29 cellular contexts compared by ENCODE assay signal in genomic region chrX:7965436-7965835, GRCh38.
"Had no signal": no experiment of that assay in that cellular context is flagged by ENCODE, and none has a peak within 500 bp of the region (broad histone marks: within the 10 kb centered on the region; RNA-seq: fewer than 3 reads in every experiment).

No MANE protein-coding gene starts in this region.

- H2AFZ ChIP-seq: neural progenitor cell, parathyroid adenoma had no signal

- ATAC-seq: natural killer cell; psoas muscle; right cardiac atrium; right lobe of liver; stimulated activated effector memory CD8-positive, alpha-beta T cell treated with anti-CD3 and anti-CD28 coated beads, Interleukin-12 subunit alpha, Interleukin-12 subunit beta, amount 100 ng/mL, for 72 hours; stimulated activated naive B cell treated with anti-CD40 and anti-IgM and Interleukin-4, amounts not matched to agents 10 μg/mL and 1 μg/mL and 100 μg/mL, for 72 hours; upper lobe of right lung had no signal

- H3K9ac ChIP-seq: neural progenitor cell, parathyroid adenoma had no signal

- H3K27ac Mint-ChIP-seq: natural killer cell; neural progenitor cell; progenitor cell of endocrine pancreas; stimulated activated effector memory CD8-positive, alpha-beta T cell treated with anti-CD3 and anti-CD28 coated beads, Interleukin-12 subunit alpha, Interleukin-12 subunit beta, amount 100 ng/mL, for 72 hours; stimulated activated naive B cell treated with anti-CD40 and anti-IgM and Interleukin-4, amounts not matched to agents 10 μg/mL and 1 μg/mL and 100 μg/mL, for 72 hours; stimulated activated naive CD8-positive, alpha-beta T cell treated with anti-CD3 and anti-CD28 coated beads, Interleukin-15, Interleukin-2, amounts not matched to agents 100 ng/mL and 50 ng/mL, for 24 hours; type B pancreatic cell had no signal

- H3K79me2 ChIP-seq: parathyroid adenoma had no signal

- H3K9me3 Mint-ChIP-seq: stimulated activated effector memory CD8-positive, alpha-beta T cell treated with anti-CD3 and anti-CD28 coated beads, Interleukin-12 subunit alpha, Interleukin-12 subunit beta, amount 100 ng/mL, for 72 hours; stimulated activated naive CD8-positive, alpha-beta T cell treated with anti-CD3 and anti-CD28 coated beads, Interleukin-15, Interleukin-2, amounts not matched to agents 100 ng/mL and 50 ng/mL, for 24 hours had no signal

- H3K4me1 Mint-ChIP-seq: natural killer cell; neural progenitor cell; stimulated activated effector memory CD8-positive, alpha-beta T cell treated with anti-CD3 and anti-CD28 coated beads, Interleukin-12 subunit alpha, Interleukin-12 subunit beta, amount 100 ng/mL, for 72 hours had no signal

- H3K4me1 ChIP-seq: neural progenitor cell, parathyroid adenoma, psoas muscle, right lobe of liver, sigmoid colon, stomach, suprapubic skin, testis, tibial artery, transverse colon, upper lobe of right lung, uterus had no signal

- H3K9me3 ChIP-seq: ovary, psoas muscle, right lobe of liver, sigmoid colon, stomach, suprapubic skin, testis, transverse colon, upper lobe of right lung, uterus had no signal

- H3K4me2 ChIP-seq: neural progenitor cell had no signal

- H3K27me3 Mint-ChIP-seq: stimulated activated naive B cell treated with anti-CD40 and anti-IgM and Interleukin-4, amounts not matched to agents 10 μg/mL and 1 μg/mL and 100 μg/mL, for 72 hours; stimulated activated naive CD8-positive, alpha-beta T cell treated with anti-CD3 and anti-CD28 coated beads, Interleukin-15, Interleukin-2, amounts not matched to agents 100 ng/mL and 50 ng/mL, for 24 hours; type B pancreatic cell had no signal

- DNase-seq: natural killer cell; occipital lobe; ovary; posterior cingulate gyrus; psoas muscle; right cardiac atrium; right lobe of liver; sigmoid colon; small intestine; stimulated activated CD4-positive, alpha-beta T cell treated with anti-CD3 and anti-CD28 coated beads, Interleukin-15, amount 100 ng/mL, for 24 hours; stimulated activated CD4-positive, alpha-beta T cell treated with anti-CD3 and anti-CD28 coated beads, Interleukin-2, amount 100 ng/mL, for 24 hours; stimulated activated CD4-positive, alpha-beta T cell treated with anti-CD3 and anti-CD28 coated beads, Interleukin-2, amount 100 ng/mL, for 48 hours; stimulated activated CD4-positive, alpha-beta T cell treated with anti-CD3 and anti-CD28 coated beads, Interleukin-4, amount 100 ng/mL, for 24 hours; stimulated activated naive B cell treated with anti-CD40 and anti-IgM and Interleukin-4, amounts not matched to agents 10 μg/mL and 1 μg/mL and 100 μg/mL, for 72 hours; stimulated activated naive CD4-positive, alpha-beta T cell treated with Interleukin-2 at 50 U/mL for 16 hours; stomach; testis; tibial artery; transverse colon; upper lobe of right lung; uterus had no signal

- H3K27me3 ChIP-seq: neural progenitor cell, ovary, right lobe of liver, sigmoid colon, stomach, suprapubic skin, testis, tibial artery, transverse colon, upper lobe of right lung, uterus had no signal

- H3K27ac ChIP-seq: neural progenitor cell, ovary, parathyroid adenoma, psoas muscle, right lobe of liver, sigmoid colon, stomach, suprapubic skin, testis, tibial artery, transverse colon, upper lobe of right lung, uterus had no signal

- H3K4me3 Mint-ChIP-seq: natural killer cell; nephron; neural progenitor cell; stimulated activated effector memory CD8-positive, alpha-beta T cell treated with anti-CD3 and anti-CD28 coated beads, Interleukin-12 subunit alpha, Interleukin-12 subunit beta, amount 100 ng/mL, for 72 hours; stimulated activated naive B cell treated with anti-CD40 and anti-IgM and Interleukin-4, amounts not matched to agents 10 μg/mL and 1 μg/mL and 100 μg/mL, for 72 hours; stimulated activated naive CD8-positive, alpha-beta T cell treated with anti-CD3 and anti-CD28 coated beads, Interleukin-15, Interleukin-2, amounts not matched to agents 100 ng/mL and 50 ng/mL, for 24 hours; type B pancreatic cell had no signal

- H3K4me3 ChIP-seq: neural progenitor cell, ovary, psoas muscle, right lobe of liver, sigmoid colon, stomach, suprapubic skin, testis, tibial artery, transverse colon, upper lobe of right lung, uterus had no signal

- H3K36me3 Mint-ChIP-seq: neural progenitor cell; stimulated activated effector memory CD8-positive, alpha-beta T cell treated with anti-CD3 and anti-CD28 coated beads, Interleukin-12 subunit alpha, Interleukin-12 subunit beta, amount 100 ng/mL, for 72 hours; type B pancreatic cell had no signal
